In genomic region chr11:100805509-100806199, GRCh38 we compare ENCODE assay signal across 23 cellular contexts.
DNase-seq lines count a peak whose midpoint lies in the region; TF ChIP-seq lines count a peak whose summit lies in the region.
"Had no signal": no experiment of that assay in that cellular context is flagged by ENCODE, and none has a peak within 500 bp of the region (broad histone marks: within the 10 kb centered on the region; RNA-seq: fewer than 3 reads in every experiment).

No MANE protein-coding gene starts in this region.

- H2AFZ ChIP-seq in H9 (ENCODE audit: low read length), result no peak overlapping the region

- H4K20me1 ChIP-seq in H9 (ENCODE audit: control insufficient read depth, insufficient read depth, insufficient read length), result no peaks in the 10 kb centered on the region

- H3K27me3 Mint-ChIP-seq in H9 (ENCODE audit: low read depth), result peaks cover 1% of the 10 kb centered on the region; the same call in 1 of the 2 replicates
- H3K27me3 Mint-ChIP-seq: activated CD4-positive, alpha-beta memory T cell treated with anti-CD3 and anti-CD28 coated beads for 36 hours; brain had no signal

- no peak overlapping the region for H2BK20ac ChIP-seq in H9 (ENCODE audit: low read depth, low read length, poor library complexity, severe bottlenecking)

- no peak overlapping the region for H2BK15ac ChIP-seq in H9 (ENCODE audit: low read depth, low read length)

- H3K27ac ChIP-seq in H9 (ENCODE audit: insufficient read length, low read depth, low read length), result no peak overlapping the region
- H3K27ac ChIP-seq: heart left ventricle, pancreas, right atrium auricular region, SJSA1, stomach, tibial artery had no signal

- no peak overlapping the region for H2BK12ac ChIP-seq in H9 (ENCODE audit: insufficient read length, low read depth, low read length)

- no peaks in the 10 kb centered on the region for H3K9me3 ChIP-seq in H9 (ENCODE audit: control insufficient read depth, low read depth, low read length)
- H3K9me3 ChIP-seq: heart left ventricle, pancreas, right atrium auricular region, SJSA1, stomach, tibial artery had no signal

- no peak for TF ChIP-seq CTCF in H9 (conservative IDR thresholded peaks at IDR 0.05)
- no peak for TF ChIP-seq CTCF in fibroblast of mammary gland (conservative IDR thresholded peaks at IDR 0.05; ENCODE audit: control insufficient read depth, insufficient read depth, low read depth, low read length)

- H3K27ac Mint-ChIP-seq in H9, result 0 out of 7 replicates have a peak overlapping the region, but pooled peaks of 2 of the 3 experiments have one; percentile 12 to 14
- H3K27ac Mint-ChIP-seq: activated CD4-positive, alpha-beta memory T cell treated with anti-CD3 and anti-CD28 coated beads for 36 hours had no signal

- H3K4me2 ChIP-seq in H9 (ENCODE audit: insufficient read depth, insufficient read length, low read length), result no peak overlapping the region

- no peak overlapping the region for H2BK120ac ChIP-seq in H9 (ENCODE audit: low read depth, low read length, poor library complexity, severe bottlenecking)

- H4K91ac ChIP-seq in H9 (ENCODE audit: insufficient read length, low read depth, low read length), result no peak overlapping the region

- no peak overlapping the region for H3K23ac ChIP-seq in H9 (ENCODE audit: insufficient read length, low read depth, low read length)

- H3K27me3 ChIP-seq in H9 (ENCODE audit: insufficient read depth, low read length), result no peaks in the 10 kb centered on the region
- H3K27me3 ChIP-seq: heart left ventricle, pancreas, right atrium auricular region, SJSA1, stomach, tibial artery had no signal

- no peaks in the 10 kb centered on the region for H3K79me2 ChIP-seq in H9 (ENCODE audit: insufficient read depth, low read length)

- no peak overlapping the region for H3K14ac ChIP-seq in H9 (ENCODE audit: insufficient read depth, low read length)

- no peaks in the 10 kb centered on the region for H3K9me3 Mint-ChIP-seq in H9
- H3K9me3 Mint-ChIP-seq: activated CD4-positive, alpha-beta memory T cell treated with anti-CD3 and anti-CD28 coated beads for 36 hours; brain had no signal

- no peak overlapping the region for H4K5ac ChIP-seq in H9 (ENCODE audit: insufficient read length, low read depth, low read length)

- H3K4me1 Mint-ChIP-seq in H9, result peaks cover 18 to 27% of the 10 kb centered on the region in 2 experiments

- no peak overlapping the region for H3K9ac ChIP-seq in H9 (ENCODE audit: extremely low read depth, insufficient read length, low read length)

- no peak overlapping the region for H3K18ac ChIP-seq in H9 (ENCODE audit: insufficient read length, low read depth, low read length)

- WGBS in H9 (ENCODE audit: extremely low coverage, insufficient read length, low lambda C conversion rate), result no CpG with 5 or more reads among the region's 1 CpG

- H3T11ph ChIP-seq in H9 (ENCODE audit: low read length), result no peak overlapping the region

- no peaks in the 10 kb centered on the region; the same call in 1 of the 2 replicates for H3K4me1 ChIP-seq in H9 (ENCODE audit: insufficient read depth, low read length)
- H3K4me1 ChIP-seq: pancreas, tibial artery had no signal

- H3K4ac ChIP-seq in H9 (ENCODE audit: low read depth, low read length), result no peak overlapping the region

- H3K36me3 Mint-ChIP-seq in H9 (ENCODE audit: insufficient read depth in 1 of 3, low read depth in 3 of 3), result no peaks in the 10 kb centered on the region; a peak in 1 of 7 replicates
- H3K36me3 Mint-ChIP-seq: activated CD4-positive, alpha-beta memory T cell treated with anti-CD3 and anti-CD28 coated beads for 36 hours; brain had no signal

- H3K4me3 ChIP-seq in fibroblast of mammary gland (ENCODE audit: control insufficient read depth, low read depth, low read length), result no peak overlapping the region
- H3K4me3 ChIP-seq: heart left ventricle, lung, pancreas, right atrium auricular region, SJSA1, stomach, tibial artery had no signal

- no peaks in the 10 kb centered on the region for H3K23me2 ChIP-seq in H9 (ENCODE audit: insufficient read length, low read depth, low read length, poor library complexity, severe bottlenecking)

- H3K79me1 ChIP-seq in H9 (ENCODE audit: insufficient read depth, low read depth, low read length, poor library complexity, severe bottlenecking), result peaks cover 2% of the 10 kb centered on the region

- no peak overlapping the region for H2BK5ac ChIP-seq in H9 (ENCODE audit: insufficient read length, low read length)

- no peak overlapping the region for H4K8ac ChIP-seq in H9 (replicated peaks; ENCODE audit: insufficient read length, low read depth, low read length)

- H3K4me3 Mint-ChIP-seq in H9, result no peak overlapping the region
- H3K4me3 Mint-ChIP-seq: activated CD4-positive, alpha-beta memory T cell treated with anti-CD3 and anti-CD28 coated beads for 36 hours; brain had no signal

- in situ Hi-C loops in G401 (cut with HindIII; ENCODE audit: low sequenced_read_pairs), result no loop called here

- H2AK5ac ChIP-seq in H9 (ENCODE audit: insufficient read length, low read length), result no peak overlapping the region

- peak; percentile 73 for DNase-seq in A172 (ENCODE audit: low spot score)
- DNase-seq in H9, result no peak
- DNase-seq in RKO (ENCODE audit: low spot score), result peak; percentile 34
- DNase-seq in fibroblast of mammary gland (ENCODE audit: low read depth), result peak; percentile 80
- DNase-seq in activated effector memory CD4-positive, alpha-beta T cell treated with anti-CD3 and anti-CD28 coated beads, Interleukin-2, amount 50 U/mL, for 16 hours, result no peak
- no peak for DNase-seq in activated naive CD4-positive, alpha-beta T cell treated with Interleukin-2 at 50 U/mL for 16 hours
- no peak for DNase-seq in activated CD4-positive, alpha-beta T cell treated with anti-CD3 and anti-CD28 coated beads for 1 hour
- DNase-seq in G401 (ENCODE audit: low spot score), result no peak
- DNase-seq: 8988T; activated CD4-positive, alpha-beta memory T cell treated with anti-CD3 and anti-CD28 coated beads for 36 hours; heart left ventricle; kidney glomerular epithelial cell; NCI-H1105 treated with DMSO at 0.1 percent for 48 hours; NCI-H1930; NCI-H526 treated with DMSO at 0.1 percent for 48 hours; pancreas; stimulated activated CD4-positive, alpha-beta T cell treated with anti-CD3 and anti-CD28 coated beads, Interleukin-2, amount 100 ng/mL, for 24 hours; stomach; tibial artery had no signal

- no peak overlapping the region for H3K56ac ChIP-seq in H9 (ENCODE audit: insufficient read length, low read depth, low read length)

Comparison
In these comparisons a context has a peak if more than half of its experiments do, and no peak if none do; other contexts are left out.
1. DNase-seq: peak in A172 (single experiment), RKO (single experiment) and fibroblast of mammary gland (single experiment); none in H9 (single experiment), activated effector memory CD4-positive, alpha-beta T cell treated with anti-CD3 and anti-CD28 coated beads, Interleukin-2, amount 50 U/mL, for 16 hours (single experiment), activated naive CD4-positive, alpha-beta T cell treated with Interleukin-2 at 50 U/mL for 16 hours (single experiment), activated CD4-positive, alpha-beta T cell treated with anti-CD3 and anti-CD28 coated beads for 1 hour (single experiment) and G401 (single experiment).